8 cellular contexts compared by ENCODE assay signal in genomic region chr20:47663354-47664067, GRCh38.
A peak's percentile ranks its signal among the peaks of the same experiment; 100 is the strongest.
DNase-seq lines count a peak whose midpoint lies in the region; ATAC-seq and TF ChIP-seq lines count a peak whose summit lies in the region.

No MANE protein-coding gene starts in this region.

- TF ChIP-seq CTCF in HL-60 (IDR thresholded peaks at IDR 0.05; ENCODE audit: insufficient read depth, low read length) (peak; percentile 86), OCI-LY1 (IDR thresholded peaks at IDR 0.05; ENCODE audit: low read length) (peak; percentile 92), epithelial cell of esophagus (IDR thresholded peaks at IDR 0.05; ENCODE audit: insufficient read depth, low read depth, low read length, missing control alignments) (peak; percentile 93)

- H3K79me2 ChIP-seq in OCI-LY1 (ENCODE audit: insufficient read depth, low read length) = no peaks in the 10 kb centered on the region

- peaks cover 40% of the 10 kb centered on the region for H3K4me1 ChIP-seq in OCI-LY1 (ENCODE audit: insufficient read depth, low read length, severe bottlenecking)

- H3K9me2 ChIP-seq in OCI-LY1 (ENCODE audit: low read depth, low read length) = no peaks in the 10 kb centered on the region

- H4K20me1 ChIP-seq in OCI-LY1 (ENCODE audit: insufficient read depth, low read length) = no peaks in the 10 kb centered on the region

- in situ Hi-C loops in Caki2 (cut with HindIII; ENCODE audit: low pct_unique_long_range_greater_than_20kb, low sequenced_read_pairs) = no loop called here

- DNase-seq in Caki2 (ENCODE audit: low read depth) (peak; percentile 77), HL-60 (ENCODE audit: low read depth in 1 of 2, low spot score in 1 of 2) (peak; percentile 64 to 77), epithelial cell of esophagus (ENCODE audit: low read depth) (peak; percentile 76), myocyte (ENCODE audit: low read depth) (peak; percentile 85)
- peak; percentile 39 for DNase-seq in activated CD8-positive, alpha-beta memory T cell treated with anti-CD3 and anti-CD28 coated beads, Interleukin-2, amount 50 U/mL, for 24 hours (ENCODE audit: extremely low read depth)
- DNase-seq in stimulated activated CD8-positive, alpha-beta memory T cell treated with anti-CD3 and anti-CD28 coated beads, Interleukin-7, amount 100 ng/mL, for 24 hours (ENCODE audit: low read depth) = peak; percentile 56

- H3K4me2 ChIP-seq in OCI-LY1 (ENCODE audit: low read length) = no peak overlapping the region

- H3K27me3 ChIP-seq in HL-60 (ENCODE audit: insufficient read depth, poor library complexity, severe bottlenecking) (no peaks in the 10 kb centered on the region), OCI-LY1 (ENCODE audit: insufficient read depth, low read length) (no peaks in the 10 kb centered on the region)

- no peak overlapping the region for H2AFZ ChIP-seq in OCI-LY1 (ENCODE audit: low read length)

- H3K4me3 ChIP-seq in HL-60 (replicated peaks; ENCODE audit: insufficient read depth, low read length) = no peak overlapping the region
- H3K4me3 ChIP-seq in OCI-LY1 (ENCODE audit: low read depth, low read length, poor library complexity, severe bottlenecking) = no peak overlapping the region
- H3K4me3 ChIP-seq in epithelial cell of esophagus (ENCODE audit: low read length) = no peak overlapping the region

- no peak overlapping the region for H3K9ac ChIP-seq in OCI-LY1 (ENCODE audit: low read length)

- no peak overlapping the region for H3K27ac ChIP-seq in HL-60 (replicated peaks)
- no peak overlapping the region for H3K27ac ChIP-seq in OCI-LY1 (ENCODE audit: low read depth, low read length, poor library complexity, severe bottlenecking)

- H3K36me3 ChIP-seq in OCI-LY1 (ENCODE audit: insufficient read depth, low read length) = peaks cover 61% of the 10 kb centered on the region

- H3K9me3 ChIP-seq in OCI-LY1 (ENCODE audit: low read length) = no peaks in the 10 kb centered on the region

- no peak for ATAC-seq in GM21381 (IDR thresholded peaks at IDR 0.05; ENCODE audit: unreplicated experiment)

- H3F3A ChIP-seq in OCI-LY1 (ENCODE audit: insufficient read depth, low read length) = 0 out of 2 replicates have a peak, but pooled peaks cover 2% of the 10 kb centered on the region
